ENCODE assay signal across 8 cellular contexts in genomic region chr12:118714051-118714460, GRCh38.
DNase-seq lines count a peak whose midpoint lies in the region; ATAC-seq, FAIRE-seq and TF ChIP-seq lines count a peak whose summit lies in the region.

No MANE protein-coding gene starts in this region.

- no peaks in the 10 kb centered on the region for H3K9me1 ChIP-seq in K562 (ENCODE audit: control insufficient read depth, insufficient read depth, low read length)

- TF ChIP-seq EP300 in K562 (IDR thresholded peaks at IDR 0.05; ENCODE audit: low read length) = no peak

- H4K8ac ChIP-seq in neuronal stem cell (ENCODE audit: low read depth, low read length) = no peak overlapping the region

- POLR2A ChIA-PET in GM10248 (lab: Yijun Ruan, JAX) (no interaction called here), K562 (lab: Yijun Ruan, JAX) (no interaction called here)

- no peak overlapping the region for H3K4ac ChIP-seq in neuronal stem cell (ENCODE audit: low read length)

- TF ChIP-seq POLR2A in K562 (conservative IDR thresholded peaks at IDR 0.05) = no peak

- peak; percentile 95 for TF ChIP-seq CTCF in 22Rv1 (IDR thresholded peaks at IDR 0.05)
- TF ChIP-seq CTCF in GM10248 (IDR thresholded peaks at IDR 0.05; ENCODE audit: control extremely low read depth, extremely low read depth, low read depth, missing control alignments) = peak; percentile 46
- peak; percentile 63 to 73 (median 72) for TF ChIP-seq CTCF in K562 (IDR thresholded peaks at IDR 0.05 in 2 of 3, conservative IDR thresholded peaks at IDR 0.05 in 1 of 3; ENCODE audit: insufficient read depth in 2 of 3, low read depth in 1 of 3, low read length in 3 of 3)

- H3K4me1 ChIP-seq in K562 (replicated peaks in 1 of 2; ENCODE audit: control insufficient read depth in 2 of 2, insufficient read depth in 2 of 2, low read length in 2 of 2) (no peaks in the 10 kb centered on the region), neuronal stem cell (ENCODE audit: control insufficient read depth in 2 of 2, insufficient read depth in 1 of 2, low read depth in 1 of 2, low read length in 2 of 2) (no peaks in the 10 kb centered on the region)

- FAIRE-seq in K562 (lab: Jason Lieb, UNC) = peak; percentile 81

- no peak overlapping the region for H2BK5ac ChIP-seq in neuronal stem cell (ENCODE audit: low read length)

- DNase-seq in GM10248 (ENCODE audit: extremely low spot score) (peak; percentile 51), NCI-H446 (lab: John Stamatoyannopoulos, UW) (peak; percentile 17 to 65), K562 (ENCODE audit: extremely low read depth in 1 of 4, low spot score in 3 of 4) (peak; percentile 50 to 61 (median 57)), neuronal stem cell (ENCODE audit: low spot score) (peak; percentile 54)
- DNase-seq in activated effector memory CD4-positive, alpha-beta T cell treated with anti-CD3 and anti-CD28 coated beads, Interleukin-2, amount 50 U/mL, for 16 hours = no peak

- no peak overlapping the region for H2AK5ac ChIP-seq in neuronal stem cell (ENCODE audit: low read depth, low read length)

- H2AFZ ChIP-seq in K562 (ENCODE audit: low read depth, low read length) (no peak overlapping the region), neuronal stem cell (ENCODE audit: low read length) (no peak overlapping the region)

- no peak overlapping the region for H2BK12ac ChIP-seq in neuronal stem cell (ENCODE audit: low read length)

- peak in 1 of 2 experiments; percentile 57; a peak in 2 of 4 replicates for TF ChIP-seq RAD21 in K562 (CRISPR knock-in tag; conservative IDR thresholded peaks at IDR 0.05 in 1 of 2, IDR thresholded peaks at IDR 0.05 in 1 of 2)

- 2% methylated on average over 5 of the region's 5 CpGs for WGBS in K562 (ENCODE audit: insufficient coverage, low coverage, missing lambda C conversion rate)
- WGBS in neuronal stem cell (ENCODE audit: extremely low coverage in 2 of 2, insufficient read length in 2 of 2, insufficient replicate concordance in 1 of 2), 2 donors = no CpG with 5 or more reads among the region's 5 CpGs

- H3K14ac ChIP-seq in neuronal stem cell (ENCODE audit: low read length) = no peak overlapping the region

- ATAC-seq in HG03103 (IDR thresholded peaks at IDR 0.05; ENCODE audit: low read depth, unreplicated experiment) = peak; percentile 79
- ATAC-seq in K562 = peak; percentile 67; the same call in 2 of the 3 replicates
- no peak for ATAC-seq in HG03439 (IDR thresholded peaks at IDR 0.05; ENCODE audit: unreplicated experiment)

- H3K9me3 ChIP-seq in K562 (replicated peaks; ENCODE audit: control insufficient read depth, insufficient read depth, low read depth, low read length) (no peaks in the 10 kb centered on the region), neuronal stem cell (replicated peaks in 1 of 2; ENCODE audit: control insufficient read depth in 2 of 2, insufficient read depth in 1 of 2, low read depth in 1 of 2, low read length in 2 of 2) (no peaks in the 10 kb centered on the region)

- no peak overlapping the region for H3K18ac ChIP-seq in neuronal stem cell (ENCODE audit: low read length)

- no peaks in the 10 kb centered on the region for H4K20me1 ChIP-seq in K562 (replicated peaks; ENCODE audit: control insufficient read depth, insufficient read depth, low read length)

- H3K9ac ChIP-seq in K562 (ENCODE audit: insufficient read depth in 1 of 2, low read depth in 2 of 2, low read length in 2 of 2) (no peak overlapping the region), neuronal stem cell (ENCODE audit: low read depth, low read length, poor library complexity) (no peak overlapping the region)

- H3K4me2 ChIP-seq in K562 (ENCODE audit: insufficient read depth, low read length) = no peak overlapping the region
- H3K4me2 ChIP-seq in neuronal stem cell (ENCODE audit: insufficient read depth, low read length, poor library complexity, severe bottlenecking) = no peak overlapping the region

- no peaks in the 10 kb centered on the region for H3K27me3 ChIP-seq in K562 (ENCODE audit: control insufficient read depth in 2 of 2, insufficient read depth in 2 of 2, low read length in 2 of 2)
- H3K27me3 ChIP-seq in neuronal stem cell (ENCODE audit: control insufficient read depth in 3 of 3, insufficient read depth in 3 of 3, low read depth in 1 of 3, low read length in 3 of 3) = no peaks in the 10 kb centered on the region

- no peak overlapping the region for H4K91ac ChIP-seq in neuronal stem cell (ENCODE audit: low read depth, low read length, poor library complexity)

- no peak overlapping the region; the same call in 1 of the 2 replicates for H3K27ac ChIP-seq in 22Rv1
- no peak overlapping the region for H3K27ac ChIP-seq in K562 (ENCODE audit: extremely low read depth, low read depth, low read length)
- no peak overlapping the region for H3K27ac ChIP-seq in neuronal stem cell (replicated peaks; ENCODE audit: low read length)

- intact Hi-C loops in K562 (cut with micrococcal nuclease) = no loop called here

- in situ Hi-C loops in K562 (cut with MboI) = no loop called here

- H2BK15ac ChIP-seq in neuronal stem cell (ENCODE audit: low read length) = no peak overlapping the region

- H3K36me3 ChIP-seq in K562 (ENCODE audit: control insufficient read depth, insufficient read depth, low read length) (no peaks in the 10 kb centered on the region), neuronal stem cell (replicated peaks in 1 of 2; ENCODE audit: control insufficient read depth in 2 of 2, insufficient read depth in 2 of 2, low read length in 2 of 2) (no peaks in the 10 kb centered on the region)

- CTCF ChIA-PET in GM10248 (lab: Yijun Ruan, JAX) (interaction anchor here (0.9 to 3.0 kb wide), 4 partner anchors 9 to 30 kb away, joined by 3 to 16 read pairs (median 3); no protein-coding TSS in a partner anchor), K562 (lab: Yijun Ruan, JAX; ENCODE audit: low intra/inter-chr PET ratio) (interaction anchor here (0.9 to 1.0 kb wide), 2 partner anchors 278 to 699 kb away, joined by 3 read pairs; no protein-coding TSS in a partner anchor)

- H2BK120ac ChIP-seq in neuronal stem cell (ENCODE audit: low read depth, low read length) = no peak overlapping the region

- no peak overlapping the region for H3K23ac ChIP-seq in neuronal stem cell (ENCODE audit: low read depth, low read length, poor library complexity)

- no TSS peak for BruUV-seq in K562 (replicated peaks; lab: Mats Ljungman, UMichigan)

- no peaks in the 10 kb centered on the region for H3K79me2 ChIP-seq in K562 (ENCODE audit: control insufficient read depth, insufficient read depth, low read length)

- H3K79me1 ChIP-seq in neuronal stem cell (ENCODE audit: low read depth, low read length) = no peaks in the 10 kb centered on the region

- no peak overlapping the region for H3K4me3 ChIP-seq in K562
- H3K4me3 ChIP-seq in neuronal stem cell (ENCODE audit: low read length in 2 of 2) = no peak overlapping the region

TF ChIP-seq in K562, 482 proteins besides CTCF, POLR2A, EP300 and RAD21:
- TF ChIP-seq NR2F6 (CRISPR knock-in tag; IDR thresholded peaks at IDR 0.05) = no peak
- peak; percentile 57 for TF ChIP-seq SMC3 (conservative IDR thresholded peaks at IDR 0.05; ENCODE audit: insufficient read depth, low read depth, low read length)
- TF ChIP-seq FOXK2 (conservative IDR thresholded peaks at IDR 0.05 in 1 of 2, IDR thresholded peaks at IDR 0.05 in 1 of 2; ENCODE audit: low read depth in 2 of 2) = peak; percentile 35; a peak in 1 of 4 replicates
- TF ChIP-seq GABPB1 (CRISPR knock-in tag; IDR thresholded peaks at IDR 0.05) = 0 out of 2 replicates have a peak, but pooled peaks have one; percentile 27
- peak; percentile 21 to 65; a peak in 3 of 4 replicates for TF ChIP-seq FOXA3 (CRISPR knock-in tag; conservative IDR thresholded peaks at IDR 0.05 in 1 of 2, IDR thresholded peaks at IDR 0.05 in 1 of 2)
- no peak for TF ChIP-seq CSDE1 (IDR thresholded peaks at IDR 0.05)
- TF ChIP-seq GABPA (tag; conservative IDR thresholded peaks at IDR 0.05; ENCODE audit: low read depth) = peak; percentile 30; the same call in 1 of the 2 replicates
- TF ChIP-seq EHMT2 (IDR thresholded peaks at IDR 0.05) = 0 out of 2 replicates have a peak, but pooled peaks have one; percentile 19
